21 cellular contexts compared by ENCODE assay signal in genomic region chr13:32830632-32831031, GRCh38.
A peak's percentile ranks its signal among the peaks of the same experiment; 100 is the strongest.
DNase-seq lines count a peak whose midpoint lies in the region; ATAC-seq and TF ChIP-seq lines count a peak whose summit lies in the region.
"Had no signal": no experiment of that assay in that cellular context is flagged by ENCODE, and none has a peak within 500 bp of the region (broad histone marks: within the 10 kb centered on the region; RNA-seq: fewer than 3 reads in every experiment).

No MANE protein-coding gene starts in this region.

- no TSS peak for BruUV-seq in PC-9 (replicated peaks; lab: Mats Ljungman, UMichigan)

- H3K4me3 ChIP-seq in HEK293 (ENCODE audit: low read depth, low read length) = no peak overlapping the region
- no peak overlapping the region for H3K4me3 ChIP-seq in PC-9
- H3K4me3 ChIP-seq in neural progenitor cell = no peak overlapping the region
- H3K4me3 ChIP-seq: SK-N-MC had no signal

- no peak for TF ChIP-seq CTCF in HEK293 (tag by site-specific recombination; IDR thresholded peaks at IDR 0.05)
- TF ChIP-seq CTCF in PC-9 (conservative IDR thresholded peaks at IDR 0.05) = no peak
- TF ChIP-seq CTCF in neural progenitor cell (IDR thresholded peaks at IDR 0.05) = no peak

- H3K27ac Mint-ChIP-seq in neural progenitor cell = peak overlapping the region; percentile 16
- H3K27ac Mint-ChIP-seq in T-helper 2 cell treated with Interferon-gamma antibody and Interleukin-4, amounts not matched to agents 5 μg/mL and 100 μg/mL, for 36 hours = no peak overlapping the region

- no peak overlapping the region for H3K9ac ChIP-seq in neural progenitor cell

- peaks cover 37% of the 10 kb centered on the region for H3F3A ChIP-seq in PC-9 (ENCODE audit: insufficient read depth, low read depth)
- H3F3A ChIP-seq in neural progenitor cell (ENCODE audit: low read depth) = no peaks in the 10 kb centered on the region

- DNase-seq in PC-9 (no peak), epithelial cell of prostate (ENCODE audit: low read depth, low spot score) (no peak), neural progenitor cell (ENCODE audit: low spot score) (no peak)
- DNase-seq in T-helper 2 cell treated with Interferon-gamma antibody and Interleukin-4, amounts not matched to agents 5 μg/mL and 100 μg/mL, for 36 hours (ENCODE audit: low spot score) = no peak
- DNase-seq: BE2C, DMS53, GDM1, GOT3, HCEC 1CT, KBM-7, MM.1S, NCI-H1048, NCI-H1694, NCI-H2081, NCI-H2171, NCI-H524 treated with DMSO at 0.1 percent for 48 hours, SHP77 had no signal

- ATAC-seq in HG02571 (IDR thresholded peaks at IDR 0.05; ENCODE audit: unreplicated experiment) = no peak
- no peak for ATAC-seq in HG03521 (IDR thresholded peaks at IDR 0.05; ENCODE audit: unreplicated experiment)

- no peaks in the 10 kb centered on the region for H3K36me3 Mint-ChIP-seq in neural progenitor cell
- no peaks in the 10 kb centered on the region for H3K36me3 Mint-ChIP-seq in T-helper 2 cell treated with Interferon-gamma antibody and Interleukin-4, amounts not matched to agents 5 μg/mL and 100 μg/mL, for 36 hours (ENCODE audit: low read depth)

- H2AFZ ChIP-seq in PC-9 (peak overlapping the region; percentile 49; the same call in 1 of the 2 replicates), neural progenitor cell (replicated peaks) (no peak overlapping the region)

- peak overlapping the region; percentile 72 for H3K4me2 ChIP-seq in PC-9
- H3K4me2 ChIP-seq in neural progenitor cell = no peak overlapping the region

- no peaks in the 10 kb centered on the region for H3K79me2 ChIP-seq in PC-9 (ENCODE audit: low read depth)
- H3K79me2 ChIP-seq in neural progenitor cell (ENCODE audit: low read depth) = no peaks in the 10 kb centered on the region

- CTCF ChIA-PET in HEK293 (lab: Yijun Ruan, JAX) = interaction anchor here (0.5 kb wide), 1 partner anchor 494 kb away, joined by 4 read pairs; no protein-coding TSS in a partner anchor
- CTCF ChIA-PET in PC-9 (lab: Charles Lee) = no interaction called here

- intact Hi-C loops in PC-9 (cut with micrococcal nuclease; ENCODE audit: unreplicated experiment) = no loop called here

- POLR2A ChIA-PET in HEK293 (lab: Yijun Ruan, JAX) (no interaction called here), PC-9 (lab: Charles Lee; ENCODE audit: unreplicated experiment) (no interaction called here)

- peaks cover 21% of the 10 kb centered on the region for H3K4me1 Mint-ChIP-seq in neural progenitor cell
- no peaks in the 10 kb centered on the region for H3K4me1 Mint-ChIP-seq in T-helper 2 cell treated with Interferon-gamma antibody and Interleukin-4, amounts not matched to agents 5 μg/mL and 100 μg/mL, for 36 hours (ENCODE audit: low read depth)

- no peaks in the 10 kb centered on the region for H3K4me1 ChIP-seq in HEK293 (ENCODE audit: control insufficient read depth, insufficient read depth, low read length)
- H3K4me1 ChIP-seq in PC-9 (replicated peaks; ENCODE audit: insufficient read depth) = peaks cover 32% of the 10 kb centered on the region
- H3K4me1 ChIP-seq in neural progenitor cell = peaks cover 7% of the 10 kb centered on the region
- H3K4me1 ChIP-seq: BE2C had no signal

- H3K9me3 Mint-ChIP-seq in neural progenitor cell = peaks cover 8% of the 10 kb centered on the region
- peaks cover 12% of the 10 kb centered on the region for H3K9me3 Mint-ChIP-seq in T-helper 2 cell treated with Interferon-gamma antibody and Interleukin-4, amounts not matched to agents 5 μg/mL and 100 μg/mL, for 36 hours

- H3K27me3 Mint-ChIP-seq in neural progenitor cell (ENCODE audit: insufficient read depth, low read depth) = peaks cover 3% of the 10 kb centered on the region
- no peaks in the 10 kb centered on the region for H3K27me3 Mint-ChIP-seq in T-helper 2 cell treated with Interferon-gamma antibody and Interleukin-4, amounts not matched to agents 5 μg/mL and 100 μg/mL, for 36 hours (ENCODE audit: low read depth)

- no peaks in the 10 kb centered on the region; the same call in 1 of the 2 replicates for H3K9me3 ChIP-seq in HEK293 (ENCODE audit: control insufficient read depth, insufficient read depth, low read depth, low read length)
- peaks cover 12% of the 10 kb centered on the region; the same call in 1 of the 2 replicates for H3K9me3 ChIP-seq in PC-9 (ENCODE audit: insufficient read depth, low read depth)
- no peaks in the 10 kb centered on the region for H3K9me3 ChIP-seq in neural progenitor cell (ENCODE audit: low read depth)
- H3K9me3 ChIP-seq: BE2C had no signal

- no peak overlapping the region for H3K4me3 Mint-ChIP-seq in neural progenitor cell
- H3K4me3 Mint-ChIP-seq in T-helper 2 cell treated with Interferon-gamma antibody and Interleukin-4, amounts not matched to agents 5 μg/mL and 100 μg/mL, for 36 hours = no peak overlapping the region

- H4K20me1 ChIP-seq in PC-9 (ENCODE audit: insufficient read depth) (no peaks in the 10 kb centered on the region), neural progenitor cell (ENCODE audit: low read depth) (no peaks in the 10 kb centered on the region)

- H3K9me2 ChIP-seq in PC-9 (ENCODE audit: insufficient read depth) = no peaks in the 10 kb centered on the region

- no peaks in the 10 kb centered on the region for H3K27me3 ChIP-seq in PC-9 (ENCODE audit: insufficient read depth, low read depth)
- no peaks in the 10 kb centered on the region for H3K27me3 ChIP-seq in neural progenitor cell
- H3K27me3 ChIP-seq: BE2C had no signal

- H3K27ac ChIP-seq in HEK293 (ENCODE audit: extremely low read depth, low read depth, low read length) (no peak overlapping the region), PC-9 (peak overlapping the region; percentile 98), epithelial cell of prostate (peak overlapping the region; percentile 81), neural progenitor cell (no peak overlapping the region)
- H3K27ac ChIP-seq: SK-N-MC had no signal

- H3K36me3 ChIP-seq in HEK293 (ENCODE audit: control insufficient read depth in 2 of 2, insufficient read depth in 1 of 2, low read length in 2 of 2) (no peaks in the 10 kb centered on the region), PC-9 (ENCODE audit: low read depth) (no peaks in the 10 kb centered on the region), neural progenitor cell (no peaks in the 10 kb centered on the region)
- H3K36me3 ChIP-seq: BE2C had no signal

TF ChIP-seq in HEK293, 187 proteins besides CTCF, POLR2A, EP300 and RAD21:
- peak; percentile 78; the same call in 1 of the 2 replicates for TF ChIP-seq EGR2 (tag by site-specific recombination; IDR thresholded peaks at IDR 0.05; ENCODE audit: low read depth)
- TF ChIP-seq ZNF341 (tag by site-specific recombination; IDR thresholded peaks at IDR 0.05; ENCODE audit: low read depth) = no peak
- 0 out of 2 replicates have a peak, but pooled peaks have one; percentile 23 for TF ChIP-seq ZFHX2 (tag by site-specific recombination; conservative IDR thresholded peaks at IDR 0.05)

Comparison
In these comparisons a context has a peak if more than half of its experiments do, and no peak if none do; other contexts are left out.
1. H3K27ac ChIP-seq: peak in PC-9 (single experiment) and epithelial cell of prostate (single experiment); none in HEK293 (single experiment) and neural progenitor cell (single experiment).